1 cellular context compared by ENCODE assay signal in the genomic region with DNA sequence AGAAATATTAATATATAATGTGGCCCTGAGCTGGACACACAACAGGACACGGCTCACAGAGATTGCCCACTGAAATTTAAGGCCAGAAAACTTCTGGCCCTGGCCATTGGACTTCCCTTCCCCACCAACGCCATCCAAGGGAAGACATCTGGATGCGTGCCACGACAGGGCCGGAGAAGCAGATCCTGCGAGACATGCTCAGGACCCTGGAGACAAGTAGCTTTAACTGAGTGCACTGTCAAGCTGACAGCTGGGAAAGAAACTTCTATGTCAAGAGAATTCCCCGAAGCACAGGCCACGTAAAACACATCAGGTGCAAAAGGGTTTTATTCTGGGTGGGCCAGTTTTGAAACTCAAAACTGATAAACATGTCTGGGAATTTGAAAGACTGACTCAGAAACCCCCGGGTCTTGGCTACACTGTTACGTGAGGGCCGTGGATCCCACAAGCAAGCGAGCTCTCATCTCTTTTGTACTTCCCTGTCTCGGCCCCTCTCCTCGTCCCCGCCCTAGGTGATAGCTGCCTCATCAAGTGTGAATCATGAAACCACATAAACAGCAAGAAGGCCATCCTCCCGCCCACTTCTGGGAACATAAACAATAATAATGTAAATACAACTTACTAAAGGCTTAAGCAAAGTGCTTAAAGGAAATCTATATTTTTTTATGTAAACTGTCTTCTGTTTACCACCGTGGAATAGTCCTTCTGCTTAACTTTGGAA.
TF ChIP-seq lines count a peak whose summit lies in the region.

No MANE protein-coding gene starts in this region.

TF ChIP-seq in H1, 55 proteins besides CTCF, POLR2A, EP300 and RAD21 (continued from another document):
- TF ChIP-seq, protein P1, sequence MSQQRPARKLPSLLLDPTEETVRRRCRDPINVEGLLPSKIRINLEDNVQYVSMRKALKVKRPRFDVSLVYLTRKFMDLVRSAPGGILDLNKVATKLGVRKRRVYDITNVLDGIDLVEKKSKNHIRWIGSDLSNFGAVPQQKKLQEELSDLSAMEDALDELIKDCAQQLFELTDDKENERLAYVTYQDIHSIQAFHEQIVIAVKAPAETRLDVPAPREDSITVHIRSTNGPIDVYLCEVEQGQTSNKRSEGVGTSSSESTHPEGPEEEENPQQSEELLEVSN (IDR thresholded peaks at IDR 0.05) = no peak
- TF ChIP-seq TEAD4 (IDR thresholded peaks at IDR 0.05; ENCODE audit: low read depth, low read length) (no peak), SAP30 (IDR thresholded peaks at IDR 0.05; ENCODE audit: insufficient read depth, insufficient replicate concordance, low read length) (no peak), CHD2 (IDR thresholded peaks at IDR 0.05; ENCODE audit: low read length) (no peak)
TF ChIP-seq in H1: peak in this region for 0.
